9 cellular contexts compared by ENCODE assay signal in the genomic region with DNA sequence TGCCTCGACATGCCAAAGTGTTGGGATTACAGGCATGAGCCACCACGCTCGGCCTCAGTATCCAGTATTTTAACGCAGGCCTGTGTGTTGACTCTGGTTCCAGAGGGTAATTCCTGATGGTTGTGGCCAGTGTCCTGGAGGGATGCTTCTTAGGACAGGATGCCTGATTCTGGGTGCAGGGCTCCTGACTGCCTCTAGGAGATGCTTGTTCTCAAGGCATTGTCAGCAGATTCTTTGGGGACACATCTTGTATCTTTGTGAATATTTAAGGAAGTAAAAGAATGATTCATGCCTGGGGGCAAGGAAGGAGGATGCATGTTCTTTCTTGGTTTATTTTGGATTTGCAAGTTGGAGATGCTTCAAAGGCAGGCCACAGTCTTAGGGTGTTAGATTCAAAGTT. TPM values are rescaled to one million over a fixed set of nuclear protein-coding genes. Genes with fewer than 3 reads are reported as not detected.
DNase-seq lines count a peak whose midpoint lies in the region; ATAC-seq and TF ChIP-seq lines count a peak whose summit lies in the region.
"Had no signal": no experiment of that assay in that cellular context is flagged by ENCODE, and none has a peak within 500 bp of the region (broad histone marks: within the 10 kb centered on the region; RNA-seq: fewer than 3 reads in every experiment).

No MANE protein-coding gene starts in this region.

- H3K79me2 ChIP-seq in Loucy (ENCODE audit: insufficient read depth, low read length): 0 out of 2 replicates have a peak, but pooled peaks cover 12% of the 10 kb centered on the region

- H3K4me1 Mint-ChIP-seq in activated CD4-positive, alpha-beta T cell treated with anti-CD3 and anti-CD28 coated beads, Interleukin-2, amount 10 ng/mL, durations not matched to agents 24 days and 14 days: peaks cover 18% of the 10 kb centered on the region
- H3K4me1 Mint-ChIP-seq in brain: peaks cover 26% of the 10 kb centered on the region
- peaks cover 19% of the 10 kb centered on the region for H3K4me1 Mint-ChIP-seq in neural crest cell

- no peaks in the 10 kb centered on the region for H3K27me3 Mint-ChIP-seq in activated CD4-positive, alpha-beta T cell treated with anti-CD3 and anti-CD28 coated beads, Interleukin-2, amount 10 ng/mL, durations not matched to agents 24 days and 14 days
- no peaks in the 10 kb centered on the region for H3K27me3 Mint-ChIP-seq in brain
- H3K27me3 Mint-ChIP-seq in neural crest cell (ENCODE audit: low read depth): no peaks in the 10 kb centered on the region

- H3K27me3 ChIP-seq in Loucy (ENCODE audit: insufficient read depth, low read length, poor library complexity, severe bottlenecking): no peaks in the 10 kb centered on the region
- H3K27me3 ChIP-seq: BE2C had no signal

- no peak overlapping the region for H3K4me3 ChIP-seq in Loucy (ENCODE audit: low read length, poor library complexity, severe bottlenecking)

- peak; percentile 44 for TF ChIP-seq CTCF in Loucy (conservative IDR thresholded peaks at IDR 0.05; ENCODE audit: low read length)
- TF ChIP-seq CTCF in brain (conservative IDR thresholded peaks at IDR 0.05): no peak
- peak; percentile 29 for TF ChIP-seq CTCF in neural crest cell (conservative IDR thresholded peaks at IDR 0.05)
- TF ChIP-seq CTCF in omental fat pad (IDR thresholded peaks at IDR 0.05): no peak

- no peak for ATAC-seq in omental fat pad (ENCODE audit: low FRiP score)

- no peaks in the 10 kb centered on the region for H4K20me1 ChIP-seq in Loucy (ENCODE audit: insufficient read depth, low read length, poor library complexity, severe bottlenecking)

- no peak overlapping the region for H2AFZ ChIP-seq in Loucy (ENCODE audit: low read length)

- H3F3A ChIP-seq in Loucy (ENCODE audit: low read depth): no peaks in the 10 kb centered on the region; the same call in 1 of the 2 replicates

- peaks cover 12% of the 10 kb centered on the region for H3K4me1 ChIP-seq in Loucy (ENCODE audit: insufficient read depth, low read length, poor library complexity, severe bottlenecking)
- H3K4me1 ChIP-seq: BE2C had no signal

- H3K9me2 ChIP-seq in Loucy (replicated peaks; ENCODE audit: low read depth, low read length): no peaks in the 10 kb centered on the region

- peaks cover 8% of the 10 kb centered on the region; the same call in 1 of the 2 replicates for H3K36me3 ChIP-seq in Loucy (ENCODE audit: insufficient read depth, low read length)

- H3K9me3 Mint-ChIP-seq in activated CD4-positive, alpha-beta T cell treated with anti-CD3 and anti-CD28 coated beads, Interleukin-2, amount 10 ng/mL, durations not matched to agents 24 days and 14 days: no peaks in the 10 kb centered on the region
- no peaks in the 10 kb centered on the region for H3K9me3 Mint-ChIP-seq in brain
- H3K9me3 Mint-ChIP-seq in neural crest cell: no peaks in the 10 kb centered on the region

- peaks cover 34% of the 10 kb centered on the region for H3K36me3 Mint-ChIP-seq in activated CD4-positive, alpha-beta T cell treated with anti-CD3 and anti-CD28 coated beads, Interleukin-2, amount 10 ng/mL, durations not matched to agents 24 days and 14 days (ENCODE audit: low read depth)
- H3K36me3 Mint-ChIP-seq in brain: peaks cover 38% of the 10 kb centered on the region
- H3K36me3 Mint-ChIP-seq in neural crest cell (ENCODE audit: low read depth): peaks cover 6% of the 10 kb centered on the region

- intact Hi-C loops in activated CD4-positive, alpha-beta T cell treated with anti-CD3 and anti-CD28 coated beads, Interleukin-2, amount 10 ng/mL, durations not matched to agents 24 days and 14 days (cut with micrococcal nuclease): loop anchor here (5.0 kb wide), 1 partner anchor 58 kb away; the partner anchor contains the start of gene ZNF316

- peak overlapping the region; percentile 35 for H3K4me3 Mint-ChIP-seq in activated CD4-positive, alpha-beta T cell treated with anti-CD3 and anti-CD28 coated beads, Interleukin-2, amount 10 ng/mL, durations not matched to agents 24 days and 14 days
- H3K4me3 Mint-ChIP-seq in brain (peak overlapping the region; percentile 14 to 92 (median 90)), neural crest cell (peak overlapping the region; percentile 94)

- no peaks in the 10 kb centered on the region for H3K9me3 ChIP-seq in Loucy (ENCODE audit: insufficient read depth, low read depth, low read length)
- H3K9me3 ChIP-seq: BE2C had no signal

- no peak overlapping the region for H3K27ac Mint-ChIP-seq in activated CD4-positive, alpha-beta T cell treated with anti-CD3 and anti-CD28 coated beads, Interleukin-2, amount 10 ng/mL, durations not matched to agents 24 days and 14 days
- H3K27ac Mint-ChIP-seq in brain: peak overlapping the region; percentile 19 to 97 (median 63)
- no peak overlapping the region for H3K27ac Mint-ChIP-seq in neural crest cell (ENCODE audit: unreplicated experiment)

- no peak overlapping the region for H3K9ac ChIP-seq in Loucy (ENCODE audit: low read depth, low read length, poor library complexity, severe bottlenecking)

- no peak for DNase-seq in activated CD4-positive, alpha-beta T cell treated with anti-CD3 and anti-CD28 coated beads, Interleukin-2, amount 10 ng/mL, durations not matched to agents 24 days and 14 days
- no peak for DNase-seq in activated CD4-positive, alpha-beta T cell treated with anti-CD3 and anti-CD28 coated beads for 4 hours
- DNase-seq in neural crest cell (ENCODE audit: low read depth, low spot score) (no peak), omental fat pad (ENCODE audit: low spot score) (no peak), NCI-H1092 treated with DMSO at 0.1 percent for 48 hours (lab: John Stamatoyannopoulos, UW) (no peak)
- DNase-seq in activated CD8-positive, alpha-beta memory T cell treated with anti-CD3 and anti-CD28 coated beads for 24 hours: no peak
- DNase-seq: BE2C had no signal

- H3K4me2 ChIP-seq in Loucy (ENCODE audit: low read depth, low read length, poor library complexity, severe bottlenecking): no peak overlapping the region

RNA-seq across cellular contexts. Expression of gene ZDHHC4, which starts 2.2 kb away (rescaled TPM):
- total RNA-seq in activated CD4-positive, alpha-beta T cell treated with anti-CD3 and anti-CD28 coated beads, Interleukin-2, amount 10 ng/mL, durations not matched to agents 24 days and 14 days: 26.7 and 28.3 TPM in 2 replicates
- 101 TPM for polyA plus RNA-seq in brain (ENCODE audit: insufficient read depth, low read depth, low replicate concordance)
- total RNA-seq in neural crest cell (74.3 and 78.6 TPM in 2 replicates), omental fat pad (10 to 100 TPM; 30.6 to 52.3 (median 42.3) TPM)

RNA-seq across cellular contexts. Expression of gene INTS15, which starts 10.4 kb away (rescaled TPM):
- total RNA-seq in activated CD4-positive, alpha-beta T cell treated with anti-CD3 and anti-CD28 coated beads, Interleukin-2, amount 10 ng/mL, durations not matched to agents 24 days and 14 days: 42.5 and 45.1 TPM in 2 replicates
- 37.9 TPM for polyA plus RNA-seq in brain (ENCODE audit: insufficient read depth, low read depth, low replicate concordance)
- total RNA-seq in neural crest cell (50.4 and 55.7 TPM in 2 replicates), omental fat pad (10 to 100 TPM; 20.2 to 45.1 (median 24.1) TPM)

RNA-seq across cellular contexts. Expression of gene GRID2IP, which starts 28.2 kb away (rescaled TPM):
- total RNA-seq in activated CD4-positive, alpha-beta T cell treated with anti-CD3 and anti-CD28 coated beads, Interleukin-2, amount 10 ng/mL, durations not matched to agents 24 days and 14 days: 0.05 TPM in 1 of 2 replicates, not detected in the other
- polyA plus RNA-seq in brain (ENCODE audit: insufficient read depth, low read depth, low replicate concordance): 0.25 TPM
- total RNA-seq in neural crest cell (0.54 and 0.61 TPM in 2 replicates), omental fat pad (not detected)

RNA-seq across cellular contexts. Expression of gene ZNF853, which starts 36.0 kb away (rescaled TPM):
- 0.33 and 0.42 TPM in 2 replicates for total RNA-seq in activated CD4-positive, alpha-beta T cell treated with anti-CD3 and anti-CD28 coated beads, Interleukin-2, amount 10 ng/mL, durations not matched to agents 24 days and 14 days
- 19.3 TPM for polyA plus RNA-seq in brain (ENCODE audit: insufficient read depth, low read depth, low replicate concordance)
- total RNA-seq in neural crest cell (9.2 and 9.7 TPM in 2 replicates), omental fat pad (1 to 10 TPM; 4.1 to 5.6 (median 4.7) TPM)

RNA-seq across cellular contexts. Expression of gene ZNF316, which starts 57.7 kb away (rescaled TPM):
- total RNA-seq in activated CD4-positive, alpha-beta T cell treated with anti-CD3 and anti-CD28 coated beads, Interleukin-2, amount 10 ng/mL, durations not matched to agents 24 days and 14 days: 28.8 and 29.4 TPM in 2 replicates
- polyA plus RNA-seq in brain (ENCODE audit: insufficient read depth, low read depth, low replicate concordance): 22.0 TPM
- total RNA-seq in neural crest cell: 40.7 and 43.8 TPM in 2 replicates
- total RNA-seq in omental fat pad: 10 to 100 TPM; 14.4 to 27.5 (median 18.8) TPM

Comparison
In these comparisons a context has a peak if more than half of its experiments do, and no peak if none do; other contexts are left out.
1. H3K27ac Mint-ChIP-seq: peak in brain (5 of 5); none in activated CD4-positive, alpha-beta T cell treated with anti-CD3 and anti-CD28 coated beads, Interleukin-2, amount 10 ng/mL, durations not matched to agents 24 days and 14 days (single experiment) and neural crest cell (single experiment).
2. H3K4me3 Mint-ChIP-seq: peak in every context shown above with its lines; median percentile 94 in neural crest cell; 90 in brain; 35 in activated CD4-positive, alpha-beta T cell treated with anti-CD3 and anti-CD28 coated beads, Interleukin-2, amount 10 ng/mL, durations not matched to agents 24 days and 14 days.
3. CTCF ChIP-seq: peak in Loucy (single experiment) and neural crest cell (single experiment); none in brain (0 of 2) and omental fat pad (0 of 3).